ENCODE assay signal across 16 cellular contexts in the genomic region with DNA sequence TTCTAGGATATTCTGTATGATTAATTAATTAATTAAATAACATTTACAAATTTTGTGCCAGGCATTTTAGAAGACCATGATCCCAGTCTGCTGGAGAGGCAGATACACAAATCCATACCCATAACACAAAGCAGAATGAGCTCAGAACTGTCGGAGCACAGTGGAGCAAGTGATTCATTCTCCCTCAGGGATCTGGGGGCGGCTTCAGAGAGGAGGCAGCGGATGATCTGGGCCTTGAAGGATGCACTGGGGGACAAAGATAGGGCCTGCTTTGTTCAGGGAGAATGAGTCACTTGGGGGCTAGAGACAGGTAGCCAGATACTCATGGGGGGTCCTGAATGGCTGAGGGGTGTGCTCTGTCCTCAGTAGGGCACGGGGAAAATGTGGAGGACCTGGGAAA. TPM values are rescaled to one million over a fixed set of nuclear protein-coding genes. Genes with fewer than 3 reads are reported as not detected.
DNase-seq lines count a peak whose midpoint lies in the region; ATAC-seq and TF ChIP-seq lines count a peak whose summit lies in the region.
"Had no signal": no experiment of that assay in that cellular context is flagged by ENCODE, and none has a peak within 500 bp of the region (broad histone marks: within the 10 kb centered on the region; RNA-seq: fewer than 3 reads in every experiment).

No MANE protein-coding gene starts in this region.

- CTCF ChIA-PET in mammary epithelial cell (lab: Charles Lee; ENCODE audit: low non-redundant PET): interaction anchor here (0.5 to 0.7 kb wide), 2 partner anchors 45 to 96 kb away, joined by 5 to 9 read pairs; no protein-coding TSS in a partner anchor

- H4K20me1 ChIP-seq in mammary epithelial cell (ENCODE audit: insufficient read depth, low read length) (no peaks in the 10 kb centered on the region), smooth muscle cell (ENCODE audit: low read depth) (no peaks in the 10 kb centered on the region)

- no peaks in the 10 kb centered on the region for H3K27me3 ChIP-seq in mammary epithelial cell (ENCODE audit: insufficient read depth, low read length)
- peaks cover 0 to 3% (median 0%) of the 10 kb centered on the region in 7 donors for H3K27me3 ChIP-seq in heart right ventricle
- no peaks in the 10 kb centered on the region for H3K27me3 ChIP-seq in smooth muscle cell (ENCODE audit: low read depth)
- H3K27me3 ChIP-seq: suprapubic skin had no signal

- peak; percentile 46 to 77 (median 69) for ATAC-seq in heart right ventricle
- ATAC-seq in GM19328 (IDR thresholded peaks at IDR 0.05; ENCODE audit: unreplicated experiment): no peak
- ATAC-seq in mucosa of descending colon: no peak
- ATAC-seq: activated CD4-positive, CD25-positive, alpha-beta regulatory T cell treated with anti-CD3 and anti-CD28 coated beads, Interleukin-2, amount 50 U/mL, for 24 hours; CD8-positive, alpha-beta T cell; effector memory CD8-positive, alpha-beta T cell had no signal

- TF ChIP-seq CTCF in mammary epithelial cell (conservative IDR thresholded peaks at IDR 0.05 in 1 of 2, IDR thresholded peaks at IDR 0.05 in 1 of 2; ENCODE audit: extremely low read depth in 1 of 2, insufficient read depth in 1 of 2, low read depth in 1 of 2, low read length in 2 of 2) (no peak), heart right ventricle (IDR thresholded peaks at IDR 0.05) (no peak), smooth muscle cell (IDR thresholded peaks at IDR 0.05; ENCODE audit: borderline replicate concordance, insufficient read depth, poor library complexity, severe bottlenecking) (no peak), mucosa of descending colon (IDR thresholded peaks at IDR 0.05) (no peak)

- H3K4me2 ChIP-seq in mammary epithelial cell (ENCODE audit: insufficient read depth, low read depth, low read length) (peak overlapping the region; percentile 22), smooth muscle cell (peak overlapping the region; percentile 68)

- intact Hi-C loops in mammary epithelial cell (cut with micrococcal nuclease) (loop anchor here (2.0 kb wide), 1 partner anchor 13 kb away; no protein-coding TSS in a partner anchor), heart right ventricle (cut with DNase I) (no loop called here), mucosa of descending colon (cut with DNase I, micrococcal nuclease) (no loop called here)

- dilution Hi-C loops in mammary epithelial cell (cut with HindIII; ENCODE audit: low sequenced_read_pairs): no loop called here

- H3K36me3 ChIP-seq in mammary epithelial cell (ENCODE audit: insufficient read depth, low read length) (no peaks in the 10 kb centered on the region), heart right ventricle (no peaks in the 10 kb centered on the region), smooth muscle cell (ENCODE audit: low read depth) (no peaks in the 10 kb centered on the region), mucosa of descending colon (ENCODE audit: low read depth) (no peaks in the 10 kb centered on the region)
- H3K36me3 ChIP-seq: suprapubic skin had no signal

- peaks cover 16% of the 10 kb centered on the region for H3F3A ChIP-seq in smooth muscle cell (ENCODE audit: low read depth)

- H3K79me2 ChIP-seq in mammary epithelial cell (ENCODE audit: insufficient read depth, low read length) (no peaks in the 10 kb centered on the region), smooth muscle cell (ENCODE audit: low read depth) (no peaks in the 10 kb centered on the region)

- peak; percentile 17 for DNase-seq in HT1080 (ENCODE audit: low read depth)
- peak; percentile 79 for DNase-seq in mammary epithelial cell
- DNase-seq in heart right ventricle: peak in 1 of 2 donors; percentile 58
- no peak for DNase-seq in smooth muscle cell (lab: John Stamatoyannopoulos, UW; ENCODE audit: unreplicated experiment)
- no peak for DNase-seq in iPS-NIHi11 (ENCODE audit: low spot score)
- DNase-seq in 8988T: no peak
- no peak for DNase-seq in mucosa of descending colon
- DNase-seq: activated T-cell treated with anti-CD3 and anti-CD28 coated beads, Interleukin-2, amount 50 U/mL, for 48 hours; CD8-positive, alpha-beta T cell; effector memory CD8-positive, alpha-beta T cell; H7; NCI-H2171 treated with DMSO at 0.1 percent for 48 hours had no signal

- H3K9ac ChIP-seq in mammary epithelial cell (ENCODE audit: insufficient read depth, low read length) (no peak overlapping the region), smooth muscle cell (ENCODE audit: low read depth) (no peak overlapping the region)

- no peak overlapping the region for H2AFZ ChIP-seq in mammary epithelial cell (ENCODE audit: low read depth, low read length)
- H2AFZ ChIP-seq in smooth muscle cell (ENCODE audit: low read depth): no peak overlapping the region

- BruUV-seq in mammary epithelial cell (replicated peaks; lab: Mats Ljungman, UMichigan): no TSS peak

- in situ Hi-C loops in mammary epithelial cell (cut with MboI; ENCODE audit: low sequenced_read_pairs in 2 of 2): loop anchor here in 1 of 2 donors (5.0 kb wide), 1 partner anchor 41 kb away; no protein-coding TSS in a partner anchor

- H3K4me1 ChIP-seq in mammary epithelial cell (ENCODE audit: insufficient read depth, low read length) (peaks cover 65% of the 10 kb centered on the region), heart right ventricle (peaks cover 0 to 35% (median 12%) of the 10 kb centered on the region in 9 donors), smooth muscle cell (ENCODE audit: low read depth) (peaks cover 22% of the 10 kb centered on the region), mucosa of descending colon (ENCODE audit: low read depth) (peaks cover 6% of the 10 kb centered on the region)

- WGBS in mammary epithelial cell (ENCODE audit: low coverage, missing lambda C conversion rate): 0% methylated on average over 1 of the region's 4 CpGs
- 70 to 71% methylated on average over 4 of the region's 4 CpGs for WGBS in heart right ventricle, 2 donors
- WGBS in smooth muscle cell (ENCODE audit: low lambda C conversion rate): 19% methylated on average over 4 of the region's 4 CpGs

- H3K9me3 ChIP-seq in mammary epithelial cell (replicated peaks; ENCODE audit: insufficient read depth, low read length): no peaks in the 10 kb centered on the region
- no peaks in the 10 kb centered on the region for H3K9me3 ChIP-seq in heart right ventricle
- H3K9me3 ChIP-seq in smooth muscle cell (replicated peaks; ENCODE audit: low read depth): no peaks in the 10 kb centered on the region
- H3K9me3 ChIP-seq in mucosa of descending colon: no peaks in the 10 kb centered on the region
- H3K9me3 ChIP-seq: suprapubic skin had no signal

- H3K27ac ChIP-seq in mammary epithelial cell (ENCODE audit: insufficient read depth, low read depth, low read length) (no peak overlapping the region), heart right ventricle (peak overlapping the region in 5 of 10 donors; percentile 27 to 68 (median 56)), smooth muscle cell (ENCODE audit: low read depth) (peak overlapping the region; percentile 80)
- H3K27ac ChIP-seq: suprapubic skin had no signal

- no peak overlapping the region for H3K4me3 ChIP-seq in mammary epithelial cell (replicated peaks in 1 of 3; ENCODE audit: insufficient read depth in 1 of 3, low read depth in 2 of 3, low read length in 3 of 3)
- no peak overlapping the region for H3K4me3 ChIP-seq in heart right ventricle
- no peak overlapping the region for H3K4me3 ChIP-seq in smooth muscle cell
- no peak overlapping the region for H3K4me3 ChIP-seq in mucosa of descending colon
- H3K4me3 ChIP-seq: lung, suprapubic skin had no signal

RNA-seq across cellular contexts. Expression of a gene that starts 50.9 kb away (rescaled TPM):
- not detected in 2 replicates for total RNA-seq in HT1080 (2014; rRNA removed; shearing (Covaris generic))
- polyA plus RNA-seq in HT1080 (2015; cell fraction: cytosol; rRNA removed): 0.02 and 0.07 TPM in 2 replicates
- 0.07 and 0.17 TPM in 2 replicates for polyA plus RNA-seq in HT1080 (2015; cell fraction: nucleus; rRNA removed)
- total RNA-seq in mammary epithelial cell: 1 to 10 TPM; 1.2 TPM
- 0.16 TPM for polyA plus RNA-seq in mammary epithelial cell
- polyA minus RNA-seq in mammary epithelial cell: 0.62 TPM
- total RNA-seq in heart right ventricle: 1 to 10 TPM in 1 of 10 donors, under 1 TPM in 9; 0.21 to 1.1 (median 0.53) TPM
- under 1 TPM; 0.44 to 0.83 TPM for polyA plus RNA-seq in heart right ventricle
- total RNA-seq in smooth muscle cell: 0.81 and 0.94 TPM in 2 replicates
- polyA plus RNA-seq in smooth muscle cell: 4.8 and 4.9 TPM in 2 replicates
- total RNA-seq in mucosa of descending colon: 1 to 10 TPM in 2 of 3 donors, under 1 TPM in 1; 0.35 to 2.0 (median 2.0) TPM
- total RNA-seq: CD8-positive, alpha-beta T cell had no signal

Comparison
In these comparisons a context has a peak if more than half of its experiments do, and no peak if none do; other contexts are left out.
1. DNase-seq: peak in HT1080 (single experiment) and mammary epithelial cell (single experiment); none in smooth muscle cell (single experiment), iPS-NIHi11 (single experiment), 8988T (single experiment) and mucosa of descending colon (0 of 3).
2. ATAC-seq: peak in heart right ventricle (8 of 8); none in GM19328 (single experiment) and mucosa of descending colon (single experiment).